14 cellular contexts compared by ENCODE assay signal in the genomic region with DNA sequence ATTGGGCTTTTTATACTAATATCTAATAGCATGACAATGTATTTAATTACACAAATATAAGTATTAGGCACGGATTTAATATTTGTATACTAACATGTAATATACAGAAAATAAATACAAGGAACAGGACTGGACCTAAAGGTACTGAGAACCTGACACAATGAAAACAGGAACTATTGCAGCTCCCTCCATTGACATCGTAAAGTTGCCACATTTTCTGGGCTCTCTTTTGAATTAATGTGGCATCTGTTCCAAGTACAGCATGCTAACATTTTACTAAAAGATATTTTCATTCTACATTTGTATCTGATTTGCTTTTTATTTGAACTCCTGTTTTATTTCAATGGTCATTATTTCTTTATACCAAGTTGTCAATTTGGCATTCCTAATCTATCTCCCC.
"Had no signal": no experiment of that assay in that cellular context is flagged by ENCODE, and none has a peak within 500 bp of the region (broad histone marks: within the 10 kb centered on the region; RNA-seq: fewer than 3 reads in every experiment).

No MANE protein-coding gene starts in this region.

- H3K27ac ChIP-seq: lower lobe of right lung, right lobe of liver had no signal

- FAIRE-seq: endometrium had no signal

- H3K36me3 Mint-ChIP-seq: naive B cell had no signal

- H3K4me3 ChIP-seq: lower lobe of right lung, right lobe of liver had no signal

- H3K27me3 Mint-ChIP-seq: activated B cell treated with CpG ODN at 0.5 μM for 24 hours; activated CD4-positive, alpha-beta T cell treated with anti-CD3 and anti-CD28 coated beads, Interleukin-2, amount 10 ng/mL, durations not matched to agents 7 days and 5 days; activated naive CD8-positive, alpha-beta T cell; activated T-cell treated with anti-CD3 and anti-CD28 coated beads, Interleukin-2, amount 50 U/mL, for 24 hours; naive B cell; progenitor cell of endocrine pancreas had no signal

- DNase-seq: activated B cell treated with CpG ODN at 0.5 μM for 24 hours; activated CD4-positive, alpha-beta T cell treated with anti-CD3 and anti-CD28 coated beads, Interleukin-2, amount 10 ng/mL, durations not matched to agents 7 days and 5 days; activated effector memory CD4-positive, alpha-beta T cell treated with anti-CD3 and anti-CD28 coated beads, Interleukin-2, amount 50 U/mL, for 16 hours; activated T-cell treated with anti-CD3 and anti-CD28 coated beads, Interleukin-2, amount 50 U/mL, for 24 hours; lower lobe of right lung; naive B cell; right lobe of liver; stimulated activated CD4-positive, alpha-beta T cell treated with anti-CD3 and anti-CD28 coated beads, Interleukin-2, amount 100 ng/mL, for 24 hours; stimulated activated naive CD4-positive, alpha-beta T cell; T-helper 1 cell had no signal

- H3K9me3 ChIP-seq: lower lobe of right lung, right lobe of liver had no signal

- H3K9me3 Mint-ChIP-seq: activated B cell treated with CpG ODN at 0.5 μM for 24 hours; activated CD4-positive, alpha-beta T cell treated with anti-CD3 and anti-CD28 coated beads, Interleukin-2, amount 10 ng/mL, durations not matched to agents 7 days and 5 days; activated T-cell treated with anti-CD3 and anti-CD28 coated beads, Interleukin-2, amount 50 U/mL, for 24 hours; naive B cell had no signal

- ATAC-seq: esophagus mucosa had no signal

- H3K36me3 ChIP-seq: lower lobe of right lung, right lobe of liver had no signal

- H3K27ac Mint-ChIP-seq: activated B cell treated with CpG ODN at 0.5 μM for 24 hours; activated CD4-positive, alpha-beta T cell treated with anti-CD3 and anti-CD28 coated beads, Interleukin-2, amount 10 ng/mL, durations not matched to agents 7 days and 5 days; activated T-cell treated with anti-CD3 and anti-CD28 coated beads, Interleukin-2, amount 50 U/mL, for 24 hours had no signal

- H3K4me3 Mint-ChIP-seq: activated B cell treated with CpG ODN at 0.5 μM for 24 hours; activated CD4-positive, alpha-beta T cell treated with anti-CD3 and anti-CD28 coated beads, Interleukin-2, amount 10 ng/mL, durations not matched to agents 7 days and 5 days; activated naive CD8-positive, alpha-beta T cell; activated T-cell treated with anti-CD3 and anti-CD28 coated beads, Interleukin-2, amount 50 U/mL, for 24 hours had no signal

- H3K27me3 ChIP-seq: right lobe of liver had no signal
